ENCODE assay signal across 8 cellular contexts in the genomic region with DNA sequence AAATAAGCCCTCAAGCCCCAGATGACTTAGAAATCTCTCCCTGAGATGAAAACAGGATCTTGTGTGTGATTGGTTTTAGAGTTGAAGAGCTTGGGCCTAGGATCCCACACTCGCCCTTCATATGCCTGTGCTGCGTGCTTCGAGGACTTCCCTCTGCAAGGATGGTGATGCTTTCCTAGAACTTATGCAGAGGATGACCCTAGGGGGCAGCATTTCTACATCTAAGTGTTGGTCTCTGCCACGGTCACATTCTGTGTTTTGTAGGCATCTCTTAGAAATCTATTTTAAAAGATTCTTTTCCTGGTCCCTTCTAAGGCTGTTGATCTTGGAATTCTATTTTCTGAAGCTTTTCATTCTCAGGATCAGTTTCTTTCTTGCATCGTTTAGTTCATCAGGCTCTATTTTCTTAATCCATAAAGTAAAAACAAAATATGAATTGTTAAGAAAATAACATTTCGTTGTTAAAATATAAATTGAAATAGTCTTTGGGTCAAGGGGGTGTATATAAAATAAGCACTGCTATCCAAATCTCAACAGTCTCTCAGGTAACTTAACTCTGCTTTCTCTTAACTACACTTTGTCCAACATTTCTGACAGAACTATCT. TPM values are rescaled to one million over a fixed set of nuclear protein-coding genes. Genes with fewer than 3 reads are reported as not detected.
DNase-seq lines count a peak whose midpoint lies in the region; ATAC-seq and TF ChIP-seq lines count a peak whose summit lies in the region.

No MANE protein-coding gene starts in this region.

- intact Hi-C loops in head of caudate nucleus (cut with DNase I), result no loop called here
- intact Hi-C loops in lower leg skin (cut with DNase I; ENCODE audit: low total_unique reads), result no loop called here

- H3K9me3 Mint-ChIP-seq in activated naive CD4-positive, alpha-beta T cell treated with anti-CD3 and anti-CD28 coated beads, Interleukin-2, amount 50 U/mL, for 72 hours, result no peaks in the 10 kb centered on the region
- H3K9me3 Mint-ChIP-seq in progenitor cell of endocrine pancreas (ENCODE audit: low read depth), result no peaks in the 10 kb centered on the region

- TF ChIP-seq CTCF in VCaP (conservative IDR thresholded peaks at IDR 0.05) (peak; percentile 79), progenitor cell of endocrine pancreas (IDR thresholded peaks at IDR 0.05; ENCODE audit: unreplicated experiment) (peak; percentile 78), lower leg skin (IDR thresholded peaks at IDR 0.05) (no peak)

- no peaks in the 10 kb centered on the region for H3K4me1 Mint-ChIP-seq in progenitor cell of endocrine pancreas (ENCODE audit: low read depth)

- no peak overlapping the region for H3K4me3 Mint-ChIP-seq in progenitor cell of endocrine pancreas (ENCODE audit: low read depth)

- no peak for DNase-seq in activated naive CD4-positive, alpha-beta T cell treated with anti-CD3 and anti-CD28 coated beads, Interleukin-2, amount 50 U/mL, for 72 hours (ENCODE audit: low spot score in 2 of 2)
- no peak for DNase-seq in activated naive CD4-positive, alpha-beta T cell (lab: John Stamatoyannopoulos, UW)
- DNase-seq in LoVo (ENCODE audit: low spot score) (peak; percentile 45), head of caudate nucleus (peak in 41 of 42 donors; percentile 9 to 91 (median 74)), progenitor cell of endocrine pancreas (ENCODE audit: low spot score, unreplicated experiment) (peak; percentile 33), lower leg skin (ENCODE audit: low spot score in 2 of 2) (no peak)

- H3K27ac Mint-ChIP-seq in activated naive CD4-positive, alpha-beta T cell treated with anti-CD3 and anti-CD28 coated beads, Interleukin-2, amount 50 U/mL, for 72 hours, result no peak overlapping the region
- H3K27ac Mint-ChIP-seq in progenitor cell of endocrine pancreas, result peak overlapping the region; percentile 34

- TF ChIP-seq POLR2A in lower leg skin (IDR thresholded peaks at IDR 0.05), result no peak

- peak; percentile 36 to 49 for ATAC-seq in activated naive CD4-positive, alpha-beta T cell treated with anti-CD3 and anti-CD28 coated beads, Interleukin-2, amount 50 U/mL, for 72 hours
- ATAC-seq in HG03175 (IDR thresholded peaks at IDR 0.05; ENCODE audit: unreplicated experiment), result no peak

- no peak overlapping the region for H3K4me3 ChIP-seq in lower leg skin (ENCODE audit: low read depth, poor library complexity, severe bottlenecking)

- no peaks in the 10 kb centered on the region for H3K27me3 Mint-ChIP-seq in progenitor cell of endocrine pancreas

- H3K36me3 Mint-ChIP-seq in activated naive CD4-positive, alpha-beta T cell treated with anti-CD3 and anti-CD28 coated beads, Interleukin-2, amount 50 U/mL, for 72 hours, result peaks cover 15 to 45% of the 10 kb centered on the region in 2 donors
- peaks cover 3% of the 10 kb centered on the region for H3K36me3 Mint-ChIP-seq in progenitor cell of endocrine pancreas (ENCODE audit: insufficient read depth)

- 71 to 72% methylated on average over 6 of the region's 6 CpGs for WGBS in lower leg skin, 2 donors

- H3K27ac ChIP-seq in VCaP, result peak overlapping the region; percentile 5; the same call in 1 of the 2 replicates

RNA-seq across cellular contexts. Expression of a gene that starts 45.7 kb away (rescaled TPM):
- total RNA-seq in activated naive CD4-positive, alpha-beta T cell treated with anti-CD3 and anti-CD28 coated beads, Interleukin-2, amount 50 U/mL, for 72 hours, result 100 to 1,000 TPM in 1 of 2 donors, 10 to 100 TPM in 1; 70.8 to 124 TPM
- total RNA-seq in progenitor cell of endocrine pancreas, result 11.2 and 11.3 TPM in 2 replicates
- 1 to 10 TPM; 3.4 to 7.6 (median 7.1) TPM for total RNA-seq in lower leg skin

RNA-seq across cellular contexts. Expression of a gene that starts 48.0 kb away (rescaled TPM):
- 10 to 100 TPM; 48.5 to 50.2 TPM for total RNA-seq in activated naive CD4-positive, alpha-beta T cell treated with anti-CD3 and anti-CD28 coated beads, Interleukin-2, amount 50 U/mL, for 72 hours
- total RNA-seq in progenitor cell of endocrine pancreas (37.9 and 38.2 TPM in 2 replicates), lower leg skin (10 to 100 TPM; 14.5 to 23.5 (median 17.3) TPM)

Comparison
In these comparisons a context has a peak if more than half of its experiments do, and no peak if none do; other contexts are left out.
1. DNase-seq: peak in LoVo (single experiment), head of caudate nucleus (41 of 42) and progenitor cell of endocrine pancreas (single experiment); none in activated naive CD4-positive, alpha-beta T cell treated with anti-CD3 and anti-CD28 coated beads, Interleukin-2, amount 50 U/mL, for 72 hours (0 of 2), activated naive CD4-positive, alpha-beta T cell (0 of 4) and lower leg skin (0 of 2).
2. CTCF ChIP-seq: peak in VCaP (single experiment) and progenitor cell of endocrine pancreas (single experiment); none in lower leg skin (0 of 3).